In genomic region chr11:59164028-59164427, GRCh38 we compare ENCODE assay signal across 33 cellular contexts.
"Had no signal": no experiment of that assay in that cellular context is flagged by ENCODE, and none has a peak within 500 bp of the region (broad histone marks: within the 10 kb centered on the region; RNA-seq: fewer than 3 reads in every experiment).

No MANE protein-coding gene starts in this region.

- H3K36me3 ChIP-seq: colonic mucosa, SJCRH30, WERI-Rb-1 had no signal

- DNase-seq: activated CD4-positive, alpha-beta memory T cell treated with anti-CD3 and anti-CD28 coated beads, Interleukin-2, amount 10 ng/mL, durations not matched to agents 7 days and 5 days; activated CD4-positive, alpha-beta T cell treated with anti-CD3 and anti-CD28 coated beads for 1 hour; activated CD4-positive, alpha-beta T cell treated with anti-CD3 and anti-CD28 coated beads for 48 hours; activated CD4-positive, CD25-positive, alpha-beta regulatory T cell; activated CD8-positive, alpha-beta memory T cell treated with anti-CD3 and anti-CD28 coated beads for 24 hours; activated CD8-positive, alpha-beta memory T cell treated with anti-CD3 and anti-CD28 coated beads, Interleukin-2, amount 10 ng/mL, durations not matched to agents 7 days and 5 days; activated CD8-positive, alpha-beta memory T cell treated with anti-CD3 and anti-CD28 coated beads, Interleukin-2, amount 50 U/mL, for 48 hours; activated effector memory CD4-positive, alpha-beta T cell treated with Interleukin-2 at 50 U/mL for 16 hours; activated naive CD4-positive, alpha-beta T cell treated with anti-CD3 and anti-CD28 coated beads, Interleukin-2, amount 10 ng/mL, durations not matched to agents 7 days and 5 days; activated naive CD8-positive, alpha-beta T cell treated with anti-CD3 and anti-CD28 coated beads, Interleukin-2, amount 50 U/mL, for 24 hours; activated T-cell treated with anti-CD3 and anti-CD28 coated beads, Interleukin-2, amount 50 U/mL, for 48 hours; anterior cingulate cortex; caudate nucleus; cerebellar nuclear complex; colonic mucosa; Karpas-422; NCI-H1092 treated with DMSO at 0.1 percent for 48 hours; NCI-H1417; NCI-H146; NCI-H187; NCI-H2029 treated with DMSO at 0.1 percent for 48 hours; NCI-H2107; NCI-H2171; NCI-H510A treated with DMSO at 0.1 percent for 48 hours; NCI-H526 treated with DMSO at 0.1 percent for 48 hours; NCI-H774; NK-92 treated with Interleukin-12 subunit alpha and Interleukin-12 subunit beta, amount 100 ng/mL, for 24 hours; SHP77; SJCRH30; T1000; WERI-Rb-1 had no signal

- H3K4me3 ChIP-seq: colonic mucosa, SJCRH30, SK-N-MC had no signal

- H3K27me3 ChIP-seq: colonic mucosa, SJCRH30 had no signal

- H3K4me1 ChIP-seq: colonic mucosa, SJCRH30 had no signal

- ATAC-seq: activated CD8-positive, alpha-beta memory T cell treated with anti-CD3 and anti-CD28 coated beads, Interleukin-2, amount 10 ng/mL, durations not matched to agents 7 days and 5 days; activated naive CD8-positive, alpha-beta T cell treated with anti-CD3 and anti-CD28 coated beads, Interleukin-2, amount 50 U/mL, for 24 hours; Panc1 had no signal

- H3K27ac ChIP-seq: colonic mucosa, SJCRH30, SK-N-MC, WERI-Rb-1 had no signal

- H3K9me3 ChIP-seq: colonic mucosa, SJCRH30 had no signal
